Comparison of ENCODE assay signal across 8 cellular contexts in genomic region chr14:50116986-50117385, GRCh38. TPM values are rescaled to one million over a fixed set of nuclear protein-coding genes. Genes with fewer than 3 reads are reported as not detected.
DNase-seq lines count a peak whose midpoint lies in the region; ATAC-seq, FAIRE-seq and TF ChIP-seq lines count a peak whose summit lies in the region.

No MANE protein-coding gene starts in this region.

- intact Hi-C loops in activated CD4-positive, alpha-beta T cell treated with anti-CD3 and anti-CD28 coated beads, Interleukin-2, amount 10 ng/mL, durations not matched to agents 24 days and 14 days (cut with micrococcal nuclease), result loop anchor here (1.0 to 10.0 kb wide), 8 partner anchors 114 to 519 kb away; partner anchors contain the start of genes DMAC2L, KLHDC2, L2HGDH and LRR1
- intact Hi-C loops in HepG2 (cut with micrococcal nuclease; ENCODE audit: unreplicated experiment), result no loop called here

- TF ChIP-seq RAD21 in HepG2 (CRISPR knock-in tag; IDR thresholded peaks at IDR 0.05), result no peak

- H3K79me2 ChIP-seq in HepG2 (ENCODE audit: insufficient read depth, low read length), result peaks cover 17% of the 10 kb centered on the region

- WGBS in HepG2 (ENCODE audit: low lambda C conversion rate), result 86% methylated on average over 2 of the region's 2 CpGs
- WGBS in thymus, result 64% methylated on average over 2 of the region's 2 CpGs

- peak overlapping the region; percentile 97 for H3K4me3 Mint-ChIP-seq in activated CD4-positive, alpha-beta T cell treated with anti-CD3 and anti-CD28 coated beads, Interleukin-2, amount 10 ng/mL, durations not matched to agents 24 days and 14 days

- peak overlapping the region; percentile 72 for H3K4me2 ChIP-seq in HepG2 (ENCODE audit: low read depth, low read length)

- peak overlapping the region; percentile 99 for H3K27ac Mint-ChIP-seq in activated CD4-positive, alpha-beta T cell treated with anti-CD3 and anti-CD28 coated beads, Interleukin-2, amount 10 ng/mL, durations not matched to agents 24 days and 14 days
- H3K27ac Mint-ChIP-seq in activated naive CD4-positive, alpha-beta T cell treated with anti-CD3 and anti-CD28 coated beads, Interleukin-2, amount 50 U/mL, for 72 hours, result peak overlapping the region; percentile 95 to 98

- H3K4me1 Mint-ChIP-seq in activated CD4-positive, alpha-beta T cell treated with anti-CD3 and anti-CD28 coated beads, Interleukin-2, amount 10 ng/mL, durations not matched to agents 24 days and 14 days, result peaks cover 19% of the 10 kb centered on the region

- ATAC-seq in activated naive CD4-positive, alpha-beta T cell treated with anti-CD3 and anti-CD28 coated beads, Interleukin-2, amount 50 U/mL, for 72 hours, result no peak
- ATAC-seq in HepG2, result no peak

- in situ Hi-C loops in HepG2 (cut with HindIII; ENCODE audit: extremely low pct_ligation_motif_present, low pct_unique_long_range_greater_than_20kb), result no loop called here

- no peak for DNase-seq in activated CD4-positive, alpha-beta T cell treated with anti-CD3 and anti-CD28 coated beads, Interleukin-2, amount 10 ng/mL, durations not matched to agents 24 days and 14 days
- DNase-seq in activated CD4-positive, alpha-beta T cell treated with anti-CD3 and anti-CD28 coated beads for 4 hours, result no peak
- no peak for DNase-seq in activated naive CD4-positive, alpha-beta T cell treated with anti-CD3 and anti-CD28 coated beads, Interleukin-2, amount 50 U/mL, for 72 hours (ENCODE audit: low spot score in 2 of 2)
- DNase-seq in HepG2 (ENCODE audit: low spot score) (no peak), EL (no peak), erythroblast (lab: John Stamatoyannopoulos, UW) (no peak)
- DNase-seq in stimulated activated CD4-positive, alpha-beta T cell treated with anti-CD3 and anti-CD28 coated beads, Interleukin-2, amount 100 ng/mL, for 24 hours, result no peak

- H3K27me3 ChIP-seq in HepG2 (ENCODE audit: control insufficient read depth in 1 of 2, insufficient read depth in 2 of 2, low read length in 2 of 2) (no peaks in the 10 kb centered on the region), thymus (ENCODE audit: control insufficient read depth, insufficient read depth) (no peaks in the 10 kb centered on the region)

- POLR2A ChIA-PET in HepG2 (lab: Yijun Ruan, JAX), result interaction anchor here (0.6 to 1.9 kb wide), 11 partner anchors 9 to 347 kb away, joined by 3 to 17 read pairs (median 4); partner anchors contain the start of gene NEMF

- no peaks in the 10 kb centered on the region for H3K27me3 Mint-ChIP-seq in activated CD4-positive, alpha-beta T cell treated with anti-CD3 and anti-CD28 coated beads, Interleukin-2, amount 10 ng/mL, durations not matched to agents 24 days and 14 days

- TF ChIP-seq EP300 in HepG2 (IDR thresholded peaks at IDR 0.05; ENCODE audit: low read depth in 2 of 2, low read length in 2 of 2), result no peak
- no peak for TF ChIP-seq EP300 in HepG2 (CRISPR knock-in tag; IDR thresholded peaks at IDR 0.05; ENCODE audit: borderline replicate concordance)

- TSS peak; percentile 100 for BruUV-seq in HepG2 (replicated peaks; lab: Mats Ljungman, UMichigan)

- H2AFZ ChIP-seq in HepG2 (ENCODE audit: low read length), result peak overlapping the region; percentile 15

- TF ChIP-seq POLR2A in HepG2 (IDR thresholded peaks at IDR 0.05; ENCODE audit: insufficient read depth in 1 of 2, low read depth in 2 of 2, low read length in 2 of 2) (no peak), erythroblast (IDR thresholded peaks at IDR 0.05; ENCODE audit: low read length) (no peak)

- CTCF ChIA-PET in HepG2 (lab: Yijun Ruan, JAX; ENCODE audit: low intra/inter-chr PET ratio, low total read pairs), result no interaction called here

- peaks cover 20% of the 10 kb centered on the region for H3K4me1 ChIP-seq in HepG2 (ENCODE audit: insufficient read depth, low read length)
- H3K4me1 ChIP-seq in thymus (ENCODE audit: control insufficient read depth, insufficient read depth, low read length), result peaks cover 5% of the 10 kb centered on the region

- TF ChIP-seq CTCF in HepG2 (CRISPR knock-in tag; IDR thresholded peaks at IDR 0.05), result no peak

- H3K36me3 ChIP-seq in HepG2 (replicated peaks in 1 of 2; ENCODE audit: control insufficient read depth in 1 of 2, insufficient read depth in 2 of 2, low read length in 2 of 2), result peaks cover 3 to 18% of the 10 kb centered on the region in 2 experiments; a peak in 4 of 5 replicates
- H3K36me3 ChIP-seq in thymus (ENCODE audit: control insufficient read depth, insufficient read depth), result peaks cover 12% of the 10 kb centered on the region

- H4K20me1 ChIP-seq in HepG2 (ENCODE audit: insufficient read depth, low read length), result no peaks in the 10 kb centered on the region

- no peak for FAIRE-seq in HepG2 (lab: Jason Lieb, UNC)

- H3K9me3 Mint-ChIP-seq in activated CD4-positive, alpha-beta T cell treated with anti-CD3 and anti-CD28 coated beads, Interleukin-2, amount 10 ng/mL, durations not matched to agents 24 days and 14 days, result no peaks in the 10 kb centered on the region
- no peaks in the 10 kb centered on the region for H3K9me3 Mint-ChIP-seq in activated naive CD4-positive, alpha-beta T cell treated with anti-CD3 and anti-CD28 coated beads, Interleukin-2, amount 50 U/mL, for 72 hours

- peaks cover 28% of the 10 kb centered on the region for H3K36me3 Mint-ChIP-seq in activated CD4-positive, alpha-beta T cell treated with anti-CD3 and anti-CD28 coated beads, Interleukin-2, amount 10 ng/mL, durations not matched to agents 24 days and 14 days (ENCODE audit: low read depth)
- H3K36me3 Mint-ChIP-seq in activated naive CD4-positive, alpha-beta T cell treated with anti-CD3 and anti-CD28 coated beads, Interleukin-2, amount 50 U/mL, for 72 hours, result peaks cover 13 to 19% of the 10 kb centered on the region in 2 donors

- H3K9ac ChIP-seq in HepG2 (ENCODE audit: insufficient read depth, low read depth, low read length), result peak overlapping the region; percentile 69

- H3K27ac ChIP-seq in HepG2 (ENCODE audit: extremely low read length, insufficient read depth, low read length) (peak overlapping the region; percentile 67), thymus (ENCODE audit: low read depth) (peak overlapping the region; percentile 85)

- H3K4me3 ChIP-seq in HepG2 (replicated peaks in 1 of 3; ENCODE audit: insufficient read depth in 1 of 3, low read depth in 2 of 3, low read length in 3 of 3), result peak overlapping the region; percentile 78 to 87 (median 82); a peak in 4 of 6 replicates
- H3K4me3 ChIP-seq in thymus (ENCODE audit: low read length), result peak overlapping the region; percentile 94

- H3K9me3 ChIP-seq in HepG2 (ENCODE audit: low read length) (no peaks in the 10 kb centered on the region), thymus (ENCODE audit: control insufficient read depth) (no peaks in the 10 kb centered on the region)

TF ChIP-seq in HepG2, 621 proteins besides CTCF, POLR2A, EP300 and RAD21 (continues in another document):
- no peak for TF ChIP-seq TOE1 (CRISPR knock-in tag; IDR thresholded peaks at IDR 0.05)
- TF ChIP-seq ZFY (CRISPR knock-in tag; IDR thresholded peaks at IDR 0.05), result no peak

RNA-seq across cellular contexts. Expression of gene VCPKMT, which starts 0.6 kb away (rescaled TPM):
- total RNA-seq in activated CD4-positive, alpha-beta T cell treated with anti-CD3 and anti-CD28 coated beads, Interleukin-2, amount 10 ng/mL, durations not matched to agents 24 days and 14 days, result 13.9 and 14.3 TPM in 2 replicates
- total RNA-seq in activated naive CD4-positive, alpha-beta T cell treated with anti-CD3 and anti-CD28 coated beads, Interleukin-2, amount 50 U/mL, for 72 hours, result 10 to 100 TPM in 1 of 2 donors, 1 to 10 TPM in 1; 6.9 to 18.8 TPM
- 5.4 and 5.5 TPM in 2 replicates for total RNA-seq in HepG2 (2016; rRNA removed; fragmentation: Illumina TruSeq; extraction: Trizol)
- total RNA-seq in HepG2 (2016; cell fraction: cytosol; rRNA removed; fragmentation: Illumina TruSeq; extraction: Trizol; ENCODE audit: low read depth), result 0.62 and 0.71 TPM in 2 replicates
- total RNA-seq in HepG2 (2016; cell fraction: insoluble cytoplasmic fraction; rRNA removed; fragmentation: Illumina TruSeq; extraction: Trizol), result 5.0 and 6.6 TPM in 2 replicates
- total RNA-seq in HepG2 (2016; cell fraction: membrane; rRNA removed; fragmentation: Illumina TruSeq; extraction: Trizol), result 2.2 and 2.7 TPM in 2 replicates
- total RNA-seq in HepG2 (2016; cell fraction: nucleus; rRNA removed; fragmentation: Illumina TruSeq; extraction: Trizol), result 9.6 and 10.7 TPM in 2 replicates
- 3.1 and 3.9 TPM in 2 replicates for polyA plus RNA-seq in HepG2 (2011; rRNA removed)
- polyA plus RNA-seq in HepG2 (2011; cell fraction: cytosol; rRNA removed), result 1.9 TPM in 2 replicates
- polyA plus RNA-seq in HepG2 (2011; cell fraction: nucleus; rRNA removed), result 6.1 and 6.5 TPM in 2 replicates
- polyA plus RNA-seq in HepG2 (2012), result 4.0 and 4.1 TPM in 2 replicates
- 0.77 and 0.96 TPM in 2 replicates for polyA plus RNA-seq in HepG2 (2016; cell fraction: cytosol; fragmentation: Illumina TruSeq; extraction: Trizol; ENCODE audit: low read depth)
- 4.7 TPM in 2 replicates for polyA plus RNA-seq in HepG2 (2016; cell fraction: insoluble cytoplasmic fraction; fragmentation: Illumina TruSeq; extraction: Trizol; ENCODE audit: low read depth)
- polyA plus RNA-seq in HepG2 (2016; cell fraction: membrane; fragmentation: Illumina TruSeq; extraction: Trizol; ENCODE audit: low read depth), result 1.5 and 2.0 TPM in 2 replicates
- polyA plus RNA-seq in HepG2 (2016; cell fraction: nucleus; fragmentation: Illumina TruSeq; extraction: Trizol; ENCODE audit: insufficient read depth, low read depth), result 22.3 and 22.4 TPM in 2 replicates
- polyA minus RNA-seq in HepG2 (2011; rRNA and poly(A)+ RNA removed; ENCODE audit: low replicate concordance), result 3.5 and 7.9 TPM in 2 replicates
- polyA minus RNA-seq in HepG2 (2011; cell fraction: cytosol; rRNA and poly(A)+ RNA removed), result 1.2 and 1.5 TPM in 2 replicates
- polyA minus RNA-seq in HepG2 (2011; cell fraction: nucleus; rRNA and poly(A)+ RNA removed), result 9.2 and 12.5 TPM in 2 replicates
- polyA plus RNA-seq in thymus, result 48.3 TPM
